ENCODE assay signal across 2 cellular contexts in genomic region chr16:90026135-90026534, GRCh38.
TF ChIP-seq lines count a peak whose summit lies in the region.

No MANE protein-coding gene starts in this region.

TF ChIP-seq in GM12878, 131 proteins besides CTCF, POLR2A, EP300 and RAD21:
- TF ChIP-seq ZSCAN29 (IDR thresholded peaks at IDR 0.05) (no peak), ZBTB4 (CRISPR knock-in tag; IDR thresholded peaks at IDR 0.05) (no peak), KLF5 (IDR thresholded peaks at IDR 0.05; ENCODE audit: partially characterized antibody) (no peak), CHD2 (IDR thresholded peaks at IDR 0.05; ENCODE audit: borderline replicate concordance, low read depth, low read length) (no peak), EGR1 (IDR thresholded peaks at IDR 0.05; ENCODE audit: borderline replicate concordance in 1 of 2, low read depth in 2 of 2, low read length in 2 of 2) (no peak), NBN (IDR thresholded peaks at IDR 0.05) (no peak), MEF2A (IDR thresholded peaks at IDR 0.05; ENCODE audit: insufficient read depth, low read depth, low read length) (no peak)

TF ChIP-seq in HEK293T, 16 proteins besides CTCF, POLR2A, EP300 and RAD21:
- TF ChIP-seq PKNOX1 (IDR thresholded peaks at IDR 0.05) = no peak
- no peak for TF ChIP-seq L3MBTL2 (conservative IDR thresholded peaks at IDR 0.05)
- no peak for TF ChIP-seq LEF1 (IDR thresholded peaks at IDR 0.05; ENCODE audit: borderline replicate concordance)
- TF ChIP-seq FOXM1 (IDR thresholded peaks at IDR 0.05; ENCODE audit: borderline replicate concordance) = no peak
- no peak for TF ChIP-seq ZNF384 (IDR thresholded peaks at IDR 0.05)
- TF ChIP-seq ARNT (IDR thresholded peaks at IDR 0.05) = no peak
- TF ChIP-seq FOXA1 (IDR thresholded peaks at IDR 0.05) = no peak
- no peak for TF ChIP-seq SUZ12 (IDR thresholded peaks at IDR 0.05)
- no peak for TF ChIP-seq HDGF (IDR thresholded peaks at IDR 0.05; ENCODE audit: borderline replicate concordance)
- TF ChIP-seq SP1 (IDR thresholded peaks at IDR 0.05) = no peak
- no peak for TF ChIP-seq NFRKB (IDR thresholded peaks at IDR 0.05)
- TF ChIP-seq BHLHE40 (IDR thresholded peaks at IDR 0.05; ENCODE audit: borderline replicate concordance) = no peak
- TF ChIP-seq ELF4 (IDR thresholded peaks at IDR 0.05) = no peak
- TF ChIP-seq CTBP1 (IDR thresholded peaks at IDR 0.05; ENCODE audit: borderline replicate concordance) = no peak
- no peak for TF ChIP-seq FOXK2 (IDR thresholded peaks at IDR 0.05)
- no peak for TF ChIP-seq TARDBP (IDR thresholded peaks at IDR 0.05)
TF ChIP-seq in HEK293T: peak in this region for 0.
